In the genomic region with DNA sequence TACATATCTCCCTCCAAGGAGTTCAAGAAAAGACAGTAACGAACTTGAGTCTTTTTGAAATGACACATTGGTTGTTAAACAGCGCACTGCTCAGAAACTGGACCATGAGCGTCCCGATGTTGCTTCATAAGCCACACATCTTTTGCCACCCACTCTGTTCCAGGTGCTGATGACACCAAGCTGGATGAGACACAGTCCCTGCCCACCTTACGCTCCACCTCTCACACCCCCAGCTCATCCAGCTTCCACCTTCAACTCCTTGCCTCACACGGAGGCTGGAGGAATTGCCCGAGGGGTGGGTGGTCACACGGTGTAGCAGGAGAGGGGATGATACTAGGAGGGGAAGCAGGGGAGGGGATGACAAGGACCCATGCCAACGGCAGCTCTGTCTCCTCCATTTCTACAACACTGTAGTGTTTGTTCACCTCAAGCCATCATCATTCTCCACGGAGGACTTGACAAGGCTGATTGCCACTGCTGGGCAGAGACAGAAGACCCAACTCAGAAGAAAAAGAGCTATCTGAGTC, we compare ENCODE assay signal across 35 cellular contexts.
"Had no signal": no experiment of that assay in that cellular context is flagged by ENCODE, and none has a peak within 500 bp of the region (broad histone marks: within the 10 kb centered on the region; RNA-seq: fewer than 3 reads in every experiment).

No MANE protein-coding gene starts in this region.

- H3K4me3 Mint-ChIP-seq: activated B cell treated with CpG ODN at 0.5 μM for 24 hours; activated CD8-positive, alpha-beta T cell treated with anti-CD3 and anti-CD28 coated beads for 36 hours; activated naive CD4-positive, alpha-beta T cell treated with anti-CD3 and anti-CD28 coated beads for 36 hours; activated naive CD4-positive, alpha-beta T cell treated with anti-CD3 and anti-CD28 coated beads, Interleukin-2, amount 50 U/mL, for 24 hours; activated naive CD8-positive, alpha-beta T cell treated with anti-CD3 and anti-CD28 coated beads for 36 hours; activated naive CD8-positive, alpha-beta T cell treated with anti-CD3 and anti-CD28 coated beads, Interleukin-2, amount 50 U/mL, for 24 hours; activated T-helper 1 cell treated with anti-CD3 and anti-CD28 coated beads, Interleukin-12 subunit alpha, Interleukin-12 subunit beta, Interleukin-2, Interleukin-4 antibody, amounts not matched to agents 30 ng/mL and 10 ng/mL and 1 ng/mL, durations not matched to agents 14 hours and 24 hours and 36 hours; effector memory CD8-positive, alpha-beta T cell; T-helper 17 cell; T-helper 2 cell treated with Interferon-gamma antibody and Interleukin-4, amounts not matched to agents 5 μg/mL and 100 μg/mL, for 36 hours had no signal

- H3K9me3 Mint-ChIP-seq: activated CD8-positive, alpha-beta T cell treated with anti-CD3 and anti-CD28 coated beads for 36 hours; activated naive CD4-positive, alpha-beta T cell treated with anti-CD3 and anti-CD28 coated beads for 36 hours; activated naive CD4-positive, alpha-beta T cell treated with anti-CD3 and anti-CD28 coated beads, Interleukin-2, amount 50 U/mL, for 24 hours; activated naive CD8-positive, alpha-beta T cell treated with anti-CD3 and anti-CD28 coated beads for 36 hours; activated naive CD8-positive, alpha-beta T cell treated with anti-CD3 and anti-CD28 coated beads, Interleukin-2, amount 50 U/mL, for 24 hours; activated T-helper 2 cell treated with anti-CD3 and anti-CD28 coated beads, Interferon-gamma antibody, Interleukin-2, Interleukin-4, amounts not matched to agents 10 μg/mL and 5 μg/mL and 100 μg/mL, durations not matched to agents 14 hours and 24 hours and 36 hours; effector memory CD8-positive, alpha-beta T cell; T-helper 2 cell treated with Interferon-gamma antibody and Interleukin-4, amounts not matched to agents 5 μg/mL and 100 μg/mL, for 36 hours had no signal

- FAIRE-seq: colon, endometrium, endothelial cell of umbilical vein had no signal

- DNase-seq: activated B cell treated with CpG ODN at 0.5 μM for 24 hours; activated CD4-positive, alpha-beta T cell treated with anti-CD3 and anti-CD28 coated beads for 48 hours; activated CD4-positive, alpha-beta T cell treated with anti-CD3 and anti-CD28 coated beads, Interleukin-2, amount 50 U/mL, for 1 hour; activated CD4-positive, alpha-beta T cell treated with anti-CD3 and anti-CD28 coated beads, Interleukin-2, amount 50 U/mL, for 48 hours; activated CD8-positive, alpha-beta T cell treated with anti-CD3 and anti-CD28 coated beads for 36 hours; activated effector memory CD4-positive, alpha-beta T cell treated with anti-CD3 and anti-CD28 coated beads, Interleukin-2, amount 50 U/mL, for 16 hours; activated naive CD4-positive, alpha-beta T cell treated with anti-CD3 and anti-CD28 coated beads for 36 hours; activated naive CD8-positive, alpha-beta T cell treated with anti-CD3 and anti-CD28 coated beads for 36 hours; activated naive CD8-positive, alpha-beta T cell treated with anti-CD3 and anti-CD28 coated beads, Interleukin-2, amount 50 U/mL, for 24 hours; activated T-cell treated with anti-CD3 and anti-CD28 coated beads, Interleukin-2, amount 50 U/mL, for 1 hour; activated T-cell treated with anti-CD3 and anti-CD28 coated beads, Interleukin-2, amount 50 U/mL, for 48 hours; adrenal gland; amygdala; aorta; body of pancreas; cortex of kidney; effector CD4-positive, alpha-beta T cell; effector memory CD8-positive, alpha-beta T cell; esophagus squamous epithelium; foreskin melanocyte; heart right ventricle; T-helper 1 cell; T-helper 17 cell; T1000 had no signal

- H3K4me1 Mint-ChIP-seq: activated B cell treated with CpG ODN at 0.5 μM for 24 hours; activated naive CD4-positive, alpha-beta T cell treated with anti-CD3 and anti-CD28 coated beads, Interleukin-2, amount 50 U/mL, for 24 hours; activated naive CD8-positive, alpha-beta T cell treated with anti-CD3 and anti-CD28 coated beads for 36 hours; activated naive CD8-positive, alpha-beta T cell treated with anti-CD3 and anti-CD28 coated beads, Interleukin-2, amount 50 U/mL, for 24 hours; T-helper 17 cell had no signal

- H3K9me3 ChIP-seq: adrenal gland, body of pancreas, esophagus squamous epithelium, gastroesophageal sphincter had no signal

- H3K4me1 ChIP-seq: adrenal gland, body of pancreas, gastroesophageal sphincter had no signal

- ATAC-seq: activated CD4-positive, CD25-positive, alpha-beta regulatory T cell treated with anti-CD3 and anti-CD28 coated beads, Interleukin-2, amount 50 U/mL, for 24 hours; activated CD8-positive, alpha-beta T cell treated with anti-CD3 and anti-CD28 coated beads for 36 hours; activated naive CD8-positive, alpha-beta T cell treated with anti-CD3 and anti-CD28 coated beads, Interleukin-2, amount 50 U/mL, for 24 hours; body of pancreas; effector memory CD8-positive, alpha-beta T cell; gastroesophageal sphincter; heart right ventricle; T-helper 17 cell had no signal

- H3K27ac Mint-ChIP-seq: activated B cell treated with CpG ODN at 0.5 μM for 24 hours; activated CD8-positive, alpha-beta T cell treated with anti-CD3 and anti-CD28 coated beads for 36 hours; activated naive CD4-positive, alpha-beta T cell treated with anti-CD3 and anti-CD28 coated beads for 36 hours; activated naive CD4-positive, alpha-beta T cell treated with anti-CD3 and anti-CD28 coated beads, Interleukin-2, amount 50 U/mL, for 24 hours; activated naive CD8-positive, alpha-beta T cell treated with anti-CD3 and anti-CD28 coated beads for 36 hours; activated naive CD8-positive, alpha-beta T cell treated with anti-CD3 and anti-CD28 coated beads, Interleukin-2, amount 50 U/mL, for 24 hours; activated T-helper 1 cell treated with anti-CD3 and anti-CD28 coated beads, Interleukin-12 subunit alpha, Interleukin-12 subunit beta, Interleukin-2, Interleukin-4 antibody, amounts not matched to agents 30 ng/mL and 10 ng/mL and 1 ng/mL, durations not matched to agents 14 hours and 24 hours and 36 hours; activated T-helper 2 cell treated with anti-CD3 and anti-CD28 coated beads, Interferon-gamma antibody, Interleukin-2, Interleukin-4, amounts not matched to agents 10 μg/mL and 5 μg/mL and 100 μg/mL, durations not matched to agents 14 hours and 24 hours and 36 hours; effector memory CD8-positive, alpha-beta T cell; T-helper 17 cell; T-helper 2 cell treated with Interferon-gamma antibody and Interleukin-4, amounts not matched to agents 5 μg/mL and 100 μg/mL, for 36 hours had no signal

- H3K27me3 ChIP-seq: adrenal gland, body of pancreas, gastroesophageal sphincter, heart right ventricle had no signal

- H3K27ac ChIP-seq: adrenal gland, body of pancreas, epithelial cell of prostate, esophagus squamous epithelium, gastroesophageal sphincter, heart right ventricle, WERI-Rb-1 had no signal

- H3K27me3 Mint-ChIP-seq: activated CD8-positive, alpha-beta T cell treated with anti-CD3 and anti-CD28 coated beads for 36 hours; activated naive CD4-positive, alpha-beta T cell treated with anti-CD3 and anti-CD28 coated beads, Interleukin-2, amount 50 U/mL, for 24 hours; activated naive CD8-positive, alpha-beta T cell treated with anti-CD3 and anti-CD28 coated beads for 36 hours had no signal

- H3K4me3 ChIP-seq: adrenal gland, body of pancreas, esophagus squamous epithelium, gastroesophageal sphincter, heart right ventricle had no signal

- H3K36me3 Mint-ChIP-seq: activated naive CD4-positive, alpha-beta T cell treated with anti-CD3 and anti-CD28 coated beads, Interleukin-2, amount 50 U/mL, for 24 hours had no signal

- H3K36me3 ChIP-seq: adrenal gland, esophagus squamous epithelium, gastroesophageal sphincter, heart right ventricle, WERI-Rb-1 had no signal
